In genomic region chr5:78984611-78985406, GRCh38 we compare ENCODE assay signal across 1 cellular context.
TF ChIP-seq lines count a peak whose summit lies in the region.

Gene ARSB, minus strand, starts transcription at chr5:78985310. Its CDS starts 62 bp downstream, at chr5:78985248.

TF ChIP-seq in WTC11, 78 proteins besides CTCF, POLR2A, EP300 and RAD21 (continued from another document and continues in another):
- TF ChIP-seq HMGXB4 (CRISPR knock-in tag; IDR thresholded peaks at IDR 0.05): peak; percentile 72; the same call in 1 of the 2 replicates
- TF ChIP-seq HMGA2 (CRISPR knock-in tag; IDR thresholded peaks at IDR 0.05): no peak
- TF ChIP-seq NR3C1 (CRISPR knock-in tag; conservative IDR thresholded peaks at IDR 0.05; ENCODE audit: low read depth): no peak
- no peak for TF ChIP-seq ZNF138 (CRISPR knock-in tag; conservative IDR thresholded peaks at IDR 0.05)
- TF ChIP-seq IRF1 (CRISPR knock-in tag; IDR thresholded peaks at IDR 0.05): no peak
- 0 out of 2 replicates have a peak, but pooled peaks have one; percentile 19 for TF ChIP-seq ZNF232 (CRISPR knock-in tag; IDR thresholded peaks at IDR 0.05)
- TF ChIP-seq TCF7 (CRISPR knock-in tag; IDR thresholded peaks at IDR 0.05; ENCODE audit: low read depth): no peak
- no peak for TF ChIP-seq MXD4 (CRISPR knock-in tag; IDR thresholded peaks at IDR 0.05; ENCODE audit: borderline replicate concordance)
- no peak for TF ChIP-seq ZNF396 (CRISPR knock-in tag; IDR thresholded peaks at IDR 0.05; ENCODE audit: borderline replicate concordance)
- peak; percentile 82; the same call in 1 of the 2 replicates for TF ChIP-seq KAT7 (CRISPR knock-in tag; IDR thresholded peaks at IDR 0.05; ENCODE audit: borderline replicate concordance)
- TF ChIP-seq EMX1 (CRISPR knock-in tag; IDR thresholded peaks at IDR 0.05): no peak
- no peak for TF ChIP-seq NR1H2 (CRISPR knock-in tag; IDR thresholded peaks at IDR 0.05)
- TF ChIP-seq SMAD4 (CRISPR knock-in tag; IDR thresholded peaks at IDR 0.05): no peak
- TF ChIP-seq TEAD4 (CRISPR knock-in tag; IDR thresholded peaks at IDR 0.05): no peak
- TF ChIP-seq USF1 (CRISPR knock-in tag; IDR thresholded peaks at IDR 0.05): no peak
- TF ChIP-seq E2F1 (CRISPR knock-in tag; IDR thresholded peaks at IDR 0.05): no peak
- TF ChIP-seq ZNF263 (CRISPR knock-in tag; IDR thresholded peaks at IDR 0.05; ENCODE audit: low read depth): peak; percentile 81
- TF ChIP-seq MAX (CRISPR knock-in tag; IDR thresholded peaks at IDR 0.05): peak; percentile 65; the same call in 1 of the 2 replicates
- TF ChIP-seq CREB1 (CRISPR knock-in tag; IDR thresholded peaks at IDR 0.05): no peak
- TF ChIP-seq FOXP4 (CRISPR knock-in tag; IDR thresholded peaks at IDR 0.05): 0 out of 2 replicates have a peak, but pooled peaks have one; percentile 40
- no peak for TF ChIP-seq JUN (CRISPR knock-in tag; IDR thresholded peaks at IDR 0.05)
- no peak for TF ChIP-seq OVOL2 (CRISPR knock-in tag; IDR thresholded peaks at IDR 0.05; ENCODE audit: borderline replicate concordance)
- no peak for TF ChIP-seq ATF3 (CRISPR knock-in tag; conservative IDR thresholded peaks at IDR 0.05)
- no peak for TF ChIP-seq SOX15 (CRISPR knock-in tag; IDR thresholded peaks at IDR 0.05)
- no peak for TF ChIP-seq ERG (CRISPR knock-in tag; IDR thresholded peaks at IDR 0.05)
- no peak for TF ChIP-seq AR (CRISPR knock-in tag; IDR thresholded peaks at IDR 0.05)
- no peak for TF ChIP-seq E2F4 (CRISPR knock-in tag; IDR thresholded peaks at IDR 0.05; ENCODE audit: borderline replicate concordance, low read depth)
- TF ChIP-seq SMAD3 (CRISPR knock-in tag; IDR thresholded peaks at IDR 0.05; ENCODE audit: borderline replicate concordance): no peak
- TF ChIP-seq STAT6 (CRISPR knock-in tag; conservative IDR thresholded peaks at IDR 0.05; ENCODE audit: low read depth): no peak
- peak; percentile 30; the same call in 1 of the 2 replicates for TF ChIP-seq USF2 (CRISPR knock-in tag; IDR thresholded peaks at IDR 0.05)
- TF ChIP-seq ZNF425 (CRISPR knock-in tag; conservative IDR thresholded peaks at IDR 0.05): no peak
- no peak for TF ChIP-seq FOXK1 (CRISPR knock-in tag; IDR thresholded peaks at IDR 0.05)
- TF ChIP-seq SP1 (CRISPR knock-in tag; conservative IDR thresholded peaks at IDR 0.05): no peak
- no peak for TF ChIP-seq PRRX2 (CRISPR knock-in tag; IDR thresholded peaks at IDR 0.05)
- peak; percentile 18 for TF ChIP-seq CREM (CRISPR knock-in tag; IDR thresholded peaks at IDR 0.05)
